In the genomic region with DNA sequence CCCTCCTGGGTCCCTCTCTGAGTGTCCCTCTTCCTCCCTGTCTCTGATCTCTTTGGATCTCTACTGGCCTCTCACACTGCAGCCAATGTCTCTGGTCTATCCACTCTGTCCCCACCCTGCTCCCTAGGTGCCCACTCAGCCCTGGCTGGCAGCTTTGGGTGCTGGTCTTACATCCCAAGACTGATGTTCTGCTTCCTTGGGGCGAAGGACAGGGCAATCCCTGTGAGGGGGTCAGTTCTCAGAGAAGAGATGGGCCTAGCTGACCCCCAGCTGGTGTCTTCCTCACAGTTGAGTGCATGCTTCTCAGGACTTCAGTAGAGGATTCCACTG, we compare ENCODE assay signal across 25 cellular contexts. TPM values are rescaled to one million over a fixed set of nuclear protein-coding genes. Genes with fewer than 3 reads are reported as not detected.
DNase-seq lines count a peak whose midpoint lies in the region; ATAC-seq and TF ChIP-seq lines count a peak whose summit lies in the region.
"Had no signal": no experiment of that assay in that cellular context is flagged by ENCODE, and none has a peak within 500 bp of the region (broad histone marks: within the 10 kb centered on the region; RNA-seq: fewer than 3 reads in every experiment).

No MANE protein-coding gene starts in this region.

- peak overlapping the region; percentile 39 for H3K27ac Mint-ChIP-seq in activated naive CD8-positive, alpha-beta T cell treated with anti-CD3 and anti-CD28 coated beads for 36 hours
- no peak overlapping the region for H3K27ac Mint-ChIP-seq in activated naive CD8-positive, alpha-beta T cell treated with anti-CD3 and anti-CD28 coated beads, Interleukin-2, amount 50 U/mL, for 24 hours
- peak overlapping the region; percentile 63 for H3K27ac Mint-ChIP-seq in stimulated activated memory B cell treated with anti-CD40 and anti-IgM and Interleukin-4, amounts not matched to agents 10 μg/mL and 1 μg/mL and 100 μg/mL, for 72 hours

- no peak overlapping the region for H3K4me3 ChIP-seq in RWPE2 (ENCODE audit: severe bottlenecking)
- H3K4me3 ChIP-seq in esophagus muscularis mucosa: no peak overlapping the region
- no peak overlapping the region for H3K4me3 ChIP-seq in mucosa of descending colon
- no peak overlapping the region for H3K4me3 ChIP-seq in BE2C (ENCODE audit: low read depth, low read length)
- H3K4me3 ChIP-seq: gastroesophageal sphincter, GM12878, hepatocyte, SJSA1, thyroid gland had no signal

- no peak overlapping the region for H3K4me3 Mint-ChIP-seq in activated naive CD8-positive, alpha-beta T cell treated with anti-CD3 and anti-CD28 coated beads for 36 hours
- H3K4me3 Mint-ChIP-seq in activated naive CD8-positive, alpha-beta T cell treated with anti-CD3 and anti-CD28 coated beads, Interleukin-2, amount 50 U/mL, for 24 hours: no peak overlapping the region
- no peak overlapping the region for H3K4me3 Mint-ChIP-seq in stimulated activated memory B cell treated with anti-CD40 and anti-IgM and Interleukin-4, amounts not matched to agents 10 μg/mL and 1 μg/mL and 100 μg/mL, for 72 hours
- H3K4me3 Mint-ChIP-seq: activated CD4-positive, alpha-beta T cell treated with anti-CD3 and anti-CD28 coated beads, Interleukin-2, amount 10 ng/mL, durations not matched to agents 7 days and 5 days; activated CD8-positive, alpha-beta memory T cell treated with anti-CD3 and anti-CD28 coated beads, Interleukin-2, amount 10 ng/mL, durations not matched to agents 7 days and 5 days; activated T-cell treated with anti-CD3 and anti-CD28 coated beads, Interleukin-2, amount 50 U/mL, for 4 hours; CD4-positive, alpha-beta memory T cell had no signal

- H3K36me3 ChIP-seq in RWPE2 (ENCODE audit: low read depth) (no peaks in the 10 kb centered on the region), esophagus muscularis mucosa (peaks cover 0 to 16% (median 6%) of the 10 kb centered on the region in 4 donors), mucosa of descending colon (ENCODE audit: low read depth) (no peaks in the 10 kb centered on the region), BE2C (no peaks in the 10 kb centered on the region)
- H3K36me3 ChIP-seq: brain microvascular endothelial cell, thyroid gland had no signal

- H3K4me1 Mint-ChIP-seq in activated naive CD8-positive, alpha-beta T cell treated with anti-CD3 and anti-CD28 coated beads for 36 hours: peaks cover 4% of the 10 kb centered on the region
- H3K4me1 Mint-ChIP-seq in activated naive CD8-positive, alpha-beta T cell treated with anti-CD3 and anti-CD28 coated beads, Interleukin-2, amount 50 U/mL, for 24 hours: no peaks in the 10 kb centered on the region
- H3K4me1 Mint-ChIP-seq in stimulated activated memory B cell treated with anti-CD40 and anti-IgM and Interleukin-4, amounts not matched to agents 10 μg/mL and 1 μg/mL and 100 μg/mL, for 72 hours: peaks cover 33% of the 10 kb centered on the region
- H3K4me1 Mint-ChIP-seq: activated CD4-positive, alpha-beta T cell treated with anti-CD3 and anti-CD28 coated beads, Interleukin-2, amount 10 ng/mL, durations not matched to agents 7 days and 5 days had no signal

- intact Hi-C loops in esophagus muscularis mucosa (cut with DNase I): no loop called here
- intact Hi-C loops in mucosa of descending colon (cut with DNase I, micrococcal nuclease): no loop called here

- TF ChIP-seq POLR2A in esophagus muscularis mucosa (IDR thresholded peaks at IDR 0.05; ENCODE audit: low read depth): no peak

- ATAC-seq in activated naive CD8-positive, alpha-beta T cell treated with anti-CD3 and anti-CD28 coated beads, Interleukin-2, amount 50 U/mL, for 24 hours: no peak
- no peak for ATAC-seq in RWPE2 (ENCODE audit: low read depth)
- ATAC-seq in stimulated activated memory B cell treated with anti-CD40 and anti-IgM and Interleukin-4, amounts not matched to agents 10 μg/mL and 1 μg/mL and 100 μg/mL, for 72 hours: no peak
- no peak for ATAC-seq in mucosa of descending colon
- no peak for ATAC-seq in HG02588 (IDR thresholded peaks at IDR 0.05; ENCODE audit: unreplicated experiment)
- ATAC-seq: activated CD8-positive, alpha-beta memory T cell treated with anti-CD3 and anti-CD28 coated beads, Interleukin-2, amount 10 ng/mL, durations not matched to agents 7 days and 5 days; activated T-cell treated with anti-CD3 and anti-CD28 coated beads, Interleukin-2, amount 50 U/mL, for 4 hours; gastroesophageal sphincter had no signal

- no peak for TF ChIP-seq EP300 in esophagus muscularis mucosa (IDR thresholded peaks at IDR 0.05)

- DNase-seq in activated naive CD8-positive, alpha-beta T cell treated with anti-CD3 and anti-CD28 coated beads for 36 hours: no peak
- no peak for DNase-seq in activated naive CD8-positive, alpha-beta T cell treated with anti-CD3 and anti-CD28 coated beads, Interleukin-2, amount 50 U/mL, for 24 hours
- no peak for DNase-seq in RWPE2 (ENCODE audit: low spot score)
- peak; percentile 68 for DNase-seq in esophagus muscularis mucosa (ENCODE audit: extremely low spot score)
- DNase-seq in mucosa of descending colon: no peak
- no peak for DNase-seq in BE2C
- DNase-seq: activated CD4-positive, alpha-beta T cell treated with anti-CD3 and anti-CD28 coated beads, Interleukin-2, amount 10 ng/mL, durations not matched to agents 7 days and 5 days; activated gamma-delta T cell treated with Interleukin-2 at 50 U/mL for 16 hours; activated T-cell treated with anti-CD3 and anti-CD28 coated beads, Interleukin-2, amount 50 U/mL, for 4 hours; amniotic stem cell; brain microvascular endothelial cell; CD4-positive, alpha-beta memory T cell; HCEC 1CT; Karpas-422; NCI-H1417 treated with DMSO at 0.1 percent for 48 hours; NCI-H2081 treated with DMSO at 0.1 percent for 48 hours; small intestine; thyroid gland had no signal

- WGBS in esophagus muscularis mucosa: 71% methylated on average over 1 of the region's 1 CpG

- no peak for TF ChIP-seq CTCF in RWPE2 (IDR thresholded peaks at IDR 0.05; ENCODE audit: poor library complexity, severe bottlenecking)
- no peak for TF ChIP-seq CTCF in esophagus muscularis mucosa (IDR thresholded peaks at IDR 0.05)
- TF ChIP-seq CTCF in mucosa of descending colon (IDR thresholded peaks at IDR 0.05): no peak
- TF ChIP-seq CTCF in BE2C (IDR thresholded peaks at IDR 0.05; ENCODE audit: low read depth, low read length): no peak

- no peaks in the 10 kb centered on the region for H3K9me3 ChIP-seq in RWPE2 (ENCODE audit: severe bottlenecking)
- no peaks in the 10 kb centered on the region for H3K9me3 ChIP-seq in esophagus muscularis mucosa
- H3K9me3 ChIP-seq in mucosa of descending colon: no peaks in the 10 kb centered on the region
- no peaks in the 10 kb centered on the region for H3K9me3 ChIP-seq in BE2C
- H3K9me3 ChIP-seq: gastroesophageal sphincter, SJSA1, thyroid gland had no signal

- H3K4me1 ChIP-seq in RWPE2 (ENCODE audit: insufficient read depth, poor library complexity, severe bottlenecking) (peaks cover 44% of the 10 kb centered on the region), esophagus muscularis mucosa (no peaks in the 10 kb centered on the region), mucosa of descending colon (ENCODE audit: low read depth) (no peaks in the 10 kb centered on the region), BE2C (no peaks in the 10 kb centered on the region)
- H3K4me1 ChIP-seq: gastroesophageal sphincter had no signal

- H3K27me3 ChIP-seq in RWPE2 (ENCODE audit: insufficient read depth, poor library complexity, severe bottlenecking) (no peaks in the 10 kb centered on the region), esophagus muscularis mucosa (peaks cover 0 to 23% (median 0%) of the 10 kb centered on the region in 4 donors), BE2C (no peaks in the 10 kb centered on the region)
- H3K27me3 ChIP-seq: brain microvascular endothelial cell, hepatocyte, SJSA1, thyroid gland had no signal

- peaks cover 2% of the 10 kb centered on the region for H3K36me3 Mint-ChIP-seq in activated naive CD8-positive, alpha-beta T cell treated with anti-CD3 and anti-CD28 coated beads for 36 hours
- H3K36me3 Mint-ChIP-seq in activated naive CD8-positive, alpha-beta T cell treated with anti-CD3 and anti-CD28 coated beads, Interleukin-2, amount 50 U/mL, for 24 hours (ENCODE audit: low read depth): no peaks in the 10 kb centered on the region
- peaks cover 7% of the 10 kb centered on the region for H3K36me3 Mint-ChIP-seq in stimulated activated memory B cell treated with anti-CD40 and anti-IgM and Interleukin-4, amounts not matched to agents 10 μg/mL and 1 μg/mL and 100 μg/mL, for 72 hours
- H3K36me3 Mint-ChIP-seq: activated CD8-positive, alpha-beta memory T cell treated with anti-CD3 and anti-CD28 coated beads, Interleukin-2, amount 10 ng/mL, durations not matched to agents 7 days and 5 days had no signal

- H3K27me3 Mint-ChIP-seq in activated naive CD8-positive, alpha-beta T cell treated with anti-CD3 and anti-CD28 coated beads for 36 hours: no peaks in the 10 kb centered on the region
- no peaks in the 10 kb centered on the region for H3K27me3 Mint-ChIP-seq in activated naive CD8-positive, alpha-beta T cell treated with anti-CD3 and anti-CD28 coated beads, Interleukin-2, amount 50 U/mL, for 24 hours
- H3K27me3 Mint-ChIP-seq in stimulated activated memory B cell treated with anti-CD40 and anti-IgM and Interleukin-4, amounts not matched to agents 10 μg/mL and 1 μg/mL and 100 μg/mL, for 72 hours: peaks cover 11% of the 10 kb centered on the region
- H3K27me3 Mint-ChIP-seq: activated CD8-positive, alpha-beta memory T cell treated with anti-CD3 and anti-CD28 coated beads, Interleukin-2, amount 10 ng/mL, durations not matched to agents 7 days and 5 days; CD4-positive, alpha-beta memory T cell had no signal

- H3K9me3 Mint-ChIP-seq in activated naive CD8-positive, alpha-beta T cell treated with anti-CD3 and anti-CD28 coated beads for 36 hours: no peaks in the 10 kb centered on the region
- no peaks in the 10 kb centered on the region for H3K9me3 Mint-ChIP-seq in activated naive CD8-positive, alpha-beta T cell treated with anti-CD3 and anti-CD28 coated beads, Interleukin-2, amount 50 U/mL, for 24 hours
- H3K9me3 Mint-ChIP-seq in stimulated activated memory B cell treated with anti-CD40 and anti-IgM and Interleukin-4, amounts not matched to agents 10 μg/mL and 1 μg/mL and 100 μg/mL, for 72 hours: no peaks in the 10 kb centered on the region
- H3K9me3 Mint-ChIP-seq: activated CD4-positive, alpha-beta T cell treated with anti-CD3 and anti-CD28 coated beads, Interleukin-2, amount 10 ng/mL, durations not matched to agents 7 days and 5 days; activated T-cell treated with anti-CD3 and anti-CD28 coated beads, Interleukin-2, amount 50 U/mL, for 4 hours; CD4-positive, alpha-beta memory T cell had no signal

- H3K27ac ChIP-seq in RWPE2 (ENCODE audit: poor library complexity, severe bottlenecking) (peak overlapping the region; percentile 98), esophagus muscularis mucosa (replicated peaks in 1 of 4) (no peak overlapping the region)
- H3K27ac ChIP-seq: brain microvascular endothelial cell, gastroesophageal sphincter, hepatocyte, thyroid gland had no signal

RNA-seq across cellular contexts. Expression of gene CAMK2B, which starts 51.7 kb away (rescaled TPM):
- total RNA-seq in activated naive CD8-positive, alpha-beta T cell treated with anti-CD3 and anti-CD28 coated beads for 36 hours: under 1 TPM; 0.62 to 0.97 TPM
- 1 to 10 TPM in 3 of 4 donors, under 1 TPM in 1; 0.50 to 2.0 (median 1.2) TPM for total RNA-seq in esophagus muscularis mucosa
- total RNA-seq in mucosa of descending colon: 1 to 10 TPM in 1 of 3 donors, under 1 TPM in 2; 0.35 to 2.2 (median 0.87) TPM
- polyA plus RNA-seq in BE2C (2012; ENCODE audit: insufficient read depth, insufficient read length, low read depth): 0.71 TPM
- total RNA-seq: activated CD4-positive, alpha-beta T cell treated with anti-CD3 and anti-CD28 coated beads, Interleukin-2, amount 10 ng/mL, durations not matched to agents 7 days and 5 days; CD4-positive, alpha-beta memory T cell; SJSA1 had no signal
- polyA plus RNA-seq: CD4-positive, alpha-beta memory T cell had no signal
